3 cellular contexts compared by ENCODE assay signal in genomic region chr4:56634954-56635353, GRCh38. TPM values are rescaled to one million over a fixed set of nuclear protein-coding genes. Genes with fewer than 3 reads are reported as not detected.
"Had no signal": no experiment of that assay in that cellular context is flagged by ENCODE, and none has a peak within 500 bp of the region (broad histone marks: within the 10 kb centered on the region; RNA-seq: fewer than 3 reads in every experiment).

No MANE protein-coding gene starts in this region.

RNA-seq across cellular contexts. Expression of gene HOPX, which starts 46.1 kb away (rescaled TPM):
- total RNA-seq: HepG2, HT1080 had no signal
- polyA plus RNA-seq: HepG2, K562 had no signal
